Comparison of ENCODE assay signal across 1 cellular context in the genomic region with DNA sequence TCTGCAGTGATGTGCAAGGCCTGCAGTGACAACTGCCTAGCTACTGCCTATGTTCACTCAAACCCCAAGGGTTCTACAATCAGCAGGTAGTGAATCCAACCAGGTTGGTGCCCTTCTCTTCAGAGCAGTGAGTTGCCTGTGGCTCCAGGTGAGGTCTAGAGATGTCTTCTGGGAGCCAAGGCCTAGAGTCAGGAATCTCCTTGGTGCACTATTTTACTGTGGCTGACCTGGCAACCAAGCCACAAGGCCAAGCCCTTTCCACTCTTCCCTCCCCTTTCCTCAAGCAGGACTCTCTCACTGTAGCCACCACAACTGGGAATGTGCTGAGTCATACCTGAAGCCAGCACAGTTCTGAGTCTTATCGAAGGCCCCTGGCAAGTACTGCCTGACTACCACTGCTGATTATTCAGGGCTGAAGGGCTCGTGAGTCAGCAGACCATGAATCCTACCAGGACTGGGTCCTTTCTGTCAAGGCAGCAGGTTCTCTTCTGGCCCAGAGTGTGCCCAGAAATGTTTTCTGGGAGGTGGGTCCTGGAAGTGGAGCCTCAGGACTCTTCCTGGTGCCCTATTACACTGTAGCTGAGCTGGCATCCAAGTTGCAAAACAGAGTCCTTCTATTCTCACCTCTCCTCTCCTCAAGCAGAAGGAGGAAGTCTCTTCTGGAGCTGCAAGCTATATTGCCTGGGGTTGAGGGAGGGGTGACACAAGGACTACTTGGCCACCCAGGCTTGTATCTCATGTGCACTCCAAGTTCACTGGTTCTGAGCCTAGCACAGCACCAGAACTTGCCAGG.
TF ChIP-seq lines count a peak whose summit lies in the region.

No MANE protein-coding gene starts in this region.

TF ChIP-seq in K562, 482 proteins besides CTCF, POLR2A, EP300 and RAD21 (continued from another document and continues in another):
- TF ChIP-seq ZNF24 (IDR thresholded peaks at IDR 0.05) (no peak; the same call in 1 of the 2 replicates), NFE2 (IDR thresholded peaks at IDR 0.05; ENCODE audit: low read depth) (peak; percentile 100), SMARCC2 (IDR thresholded peaks at IDR 0.05; ENCODE audit: low read depth) (peak; percentile 90), ZFP1 (CRISPR knock-in tag; IDR thresholded peaks at IDR 0.05) (no peak), SPI1 (IDR thresholded peaks at IDR 0.05; ENCODE audit: borderline replicate concordance, low read depth, low read length) (peak; percentile 89), MYC (IDR thresholded peaks at IDR 0.05; ENCODE audit: low read depth, low read length) (no peak), MYC (CRISPR knock-in tag; IDR thresholded peaks at IDR 0.05; ENCODE audit: borderline replicate concordance, low read depth) (no peak), OTX1 (CRISPR knock-in tag; IDR thresholded peaks at IDR 0.05) (no peak), ZKSCAN8 (CRISPR knock-in tag; IDR thresholded peaks at IDR 0.05) (no peak), POLR2H (tag; IDR thresholded peaks at IDR 0.05; ENCODE audit: low read depth) (no peak), PHF21A (IDR thresholded peaks at IDR 0.05; ENCODE audit: borderline replicate concordance, low read depth) (no peak), SMAD2 (IDR thresholded peaks at IDR 0.05; ENCODE audit: low read depth, low read length) (no peak), GTF2A2 (tag; IDR thresholded peaks at IDR 0.05) (no peak), PTTG1 (tag; IDR thresholded peaks at IDR 0.05; ENCODE audit: low read depth) (no peak), RBBP5 (IDR thresholded peaks at IDR 0.05; ENCODE audit: borderline replicate concordance, insufficient read depth, low read length, poor library complexity, severe bottlenecking) (peak; percentile 57), WHSC1 (IDR thresholded peaks at IDR 0.05; ENCODE audit: low read length) (no peak), ZNF75A (CRISPR knock-in tag; IDR thresholded peaks at IDR 0.05) (no peak), ZNF274 (IDR thresholded peaks at IDR 0.05; ENCODE audit: borderline replicate concordance, low read depth, low read length) (no peak), SMARCA5 (IDR thresholded peaks at IDR 0.05) (no peak), ZNF780A (CRISPR knock-in tag; IDR thresholded peaks at IDR 0.05) (no peak), XRCC5 (IDR thresholded peaks at IDR 0.05; ENCODE audit: low read depth, low read length) (0 out of 2 replicates have a peak, but pooled peaks have one; percentile 50), ZNF197 (CRISPR knock-in tag; IDR thresholded peaks at IDR 0.05; ENCODE audit: low read depth) (0 out of 2 replicates have a peak, but pooled peaks have one; percentile 57), ESRRB (CRISPR knock-in tag; IDR thresholded peaks at IDR 0.05; ENCODE audit: borderline replicate concordance) (no peak), NFATC3 (IDR thresholded peaks at IDR 0.05) (no peak), MTA3 (IDR thresholded peaks at IDR 0.05; ENCODE audit: borderline replicate concordance) (peak; percentile 92; the same call in 1 of the 2 replicates), NFYB (IDR thresholded peaks at IDR 0.05; ENCODE audit: extremely low read depth, insufficient read length) (no peak), NFIX (CRISPR knock-in tag; IDR thresholded peaks at IDR 0.05; ENCODE audit: low read depth) (no peak), JUND (IDR thresholded peaks at IDR 0.05; ENCODE audit: borderline replicate concordance, low read depth, low read length) (peak; percentile 93), JUND (tag; IDR thresholded peaks at IDR 0.05; ENCODE audit: borderline replicate concordance, low read depth, low read length) (peak; percentile 90; the same call in 2 of the 3 replicates), ILK (tag; IDR thresholded peaks at IDR 0.05; ENCODE audit: borderline replicate concordance, low read depth) (no peak), TAL1 (IDR thresholded peaks at IDR 0.05) (peak; percentile 80), CEBPG (CRISPR knock-in tag; IDR thresholded peaks at IDR 0.05) (no peak), CEBPG (tag; conservative IDR thresholded peaks at IDR 0.05 in 1 of 2, IDR thresholded peaks at IDR 0.05 in 1 of 2) (no peak), ZNF133 (CRISPR knock-in tag; IDR thresholded peaks at IDR 0.05) (no peak), GATAD2B (IDR thresholded peaks at IDR 0.05; ENCODE audit: borderline replicate concordance) (no peak), RFX5 (IDR thresholded peaks at IDR 0.05; ENCODE audit: low read depth, low read length) (no peak), CBFA2T2 (conservative IDR thresholded peaks at IDR 0.05) (peak; percentile 81), BACH1 (tag; IDR thresholded peaks at IDR 0.05) (peak; percentile 99), HLTF (IDR thresholded peaks at IDR 0.05) (no peak), HNRNPLL (IDR thresholded peaks at IDR 0.05; ENCODE audit: low read depth, low read length, poor library complexity, severe bottlenecking) (no peak), CBFA2T3 (IDR thresholded peaks at IDR 0.05) (peak; percentile 91), SIN3A (IDR thresholded peaks at IDR 0.05; ENCODE audit: borderline replicate concordance in 2 of 2, control insufficient read depth in 1 of 2, low read depth in 2 of 2, low read length in 2 of 2) (no peak), POLR2AphosphoS2 (IDR thresholded peaks at IDR 0.05; ENCODE audit: low read length) (no peak)
- TF ChIP-seq, protein P1, sequence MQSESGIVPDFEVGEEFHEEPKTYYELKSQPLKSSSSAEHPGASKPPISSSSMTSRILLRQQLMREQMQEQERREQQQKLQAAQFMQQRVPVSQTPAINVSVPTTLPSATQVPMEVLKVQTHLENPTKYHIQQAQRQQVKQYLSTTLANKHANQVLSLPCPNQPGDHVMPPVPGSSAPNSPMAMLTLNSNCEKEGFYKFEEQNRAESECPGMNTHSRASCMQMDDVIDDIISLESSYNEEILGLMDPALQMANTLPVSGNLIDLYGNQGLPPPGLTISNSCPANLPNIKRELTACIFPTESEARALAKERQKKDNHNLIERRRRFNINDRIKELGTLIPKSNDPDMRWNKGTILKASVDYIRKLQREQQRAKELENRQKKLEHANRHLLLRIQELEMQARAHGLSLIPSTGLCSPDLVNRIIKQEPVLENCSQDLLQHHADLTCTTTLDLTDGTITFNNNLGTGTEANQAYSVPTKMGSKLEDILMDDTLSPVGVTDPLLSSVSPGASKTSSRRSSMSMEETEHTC (IDR thresholded peaks at IDR 0.05) = no peak
- TF ChIP-seq, protein P2, sequence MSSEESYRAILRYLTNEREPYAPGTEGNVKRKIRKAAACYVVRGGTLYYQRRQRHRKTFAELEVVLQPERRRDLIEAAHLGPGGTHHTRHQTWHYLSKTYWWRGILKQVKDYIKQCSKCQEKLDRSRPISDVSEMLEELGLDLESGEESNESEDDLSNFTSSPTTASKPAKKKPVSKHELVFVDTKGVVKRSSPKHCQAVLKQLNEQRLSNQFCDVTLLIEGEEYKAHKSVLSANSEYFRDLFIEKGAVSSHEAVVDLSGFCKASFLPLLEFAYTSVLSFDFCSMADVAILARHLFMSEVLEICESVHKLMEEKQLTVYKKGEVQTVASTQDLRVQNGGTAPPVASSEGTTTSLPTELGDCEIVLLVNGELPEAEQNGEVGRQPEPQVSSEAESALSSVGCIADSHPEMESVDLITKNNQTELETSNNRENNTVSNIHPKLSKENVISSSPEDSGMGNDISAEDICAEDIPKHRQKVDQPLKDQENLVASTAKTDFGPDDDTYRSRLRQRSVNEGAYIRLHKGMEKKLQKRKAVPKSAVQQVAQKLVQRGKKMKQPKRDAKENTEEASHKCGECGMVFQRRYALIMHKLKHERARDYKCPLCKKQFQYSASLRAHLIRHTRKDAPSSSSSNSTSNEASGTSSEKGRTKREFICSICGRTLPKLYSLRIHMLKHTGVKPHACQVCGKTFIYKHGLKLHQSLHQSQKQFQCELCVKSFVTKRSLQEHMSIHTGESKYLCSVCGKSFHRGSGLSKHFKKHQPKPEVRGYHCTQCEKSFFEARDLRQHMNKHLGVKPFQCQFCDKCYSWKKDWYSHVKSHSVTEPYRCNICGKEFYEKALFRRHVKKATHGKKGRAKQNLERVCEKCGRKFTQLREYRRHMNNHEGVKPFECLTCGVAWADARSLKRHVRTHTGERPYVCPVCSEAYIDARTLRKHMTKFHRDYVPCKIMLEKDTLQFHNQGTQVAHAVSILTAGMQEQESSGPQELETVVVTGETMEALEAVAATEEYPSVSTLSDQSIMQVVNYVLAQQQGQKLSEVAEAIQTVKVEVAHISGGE (CRISPR knock-in tag; IDR thresholded peaks at IDR 0.05) = peak in 1 of 3 experiments; percentile 52; a peak in 1 of 6 replicates
- TF ChIP-seq, protein P3, sequence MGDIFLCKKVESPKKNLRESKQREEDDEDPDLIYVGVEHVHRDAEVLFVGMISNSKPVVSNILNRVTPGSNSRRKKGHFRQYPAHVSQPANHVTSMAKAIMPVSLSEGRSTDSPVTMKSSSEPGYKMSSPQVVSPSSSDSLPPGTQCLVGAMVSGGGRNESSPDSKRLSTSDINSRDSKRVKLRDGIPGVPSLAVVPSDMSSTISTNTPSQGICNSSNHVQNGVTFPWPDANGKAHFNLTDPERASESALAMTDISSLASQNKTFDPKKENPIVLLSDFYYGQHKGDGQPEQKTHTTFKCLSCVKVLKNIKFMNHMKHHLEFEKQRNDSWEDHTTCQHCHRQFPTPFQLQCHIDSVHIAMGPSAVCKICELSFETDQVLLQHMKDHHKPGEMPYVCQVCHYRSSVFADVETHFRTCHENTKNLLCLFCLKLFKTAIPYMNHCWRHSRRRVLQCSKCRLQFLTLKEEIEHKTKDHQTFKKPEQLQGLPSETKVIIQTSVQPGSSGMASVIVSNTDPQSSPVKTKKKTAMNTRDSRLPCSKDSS (IDR thresholded peaks at IDR 0.05; ENCODE audit: low read depth, partially characterized antibody) = no peak
- TF ChIP-seq, protein P4, sequence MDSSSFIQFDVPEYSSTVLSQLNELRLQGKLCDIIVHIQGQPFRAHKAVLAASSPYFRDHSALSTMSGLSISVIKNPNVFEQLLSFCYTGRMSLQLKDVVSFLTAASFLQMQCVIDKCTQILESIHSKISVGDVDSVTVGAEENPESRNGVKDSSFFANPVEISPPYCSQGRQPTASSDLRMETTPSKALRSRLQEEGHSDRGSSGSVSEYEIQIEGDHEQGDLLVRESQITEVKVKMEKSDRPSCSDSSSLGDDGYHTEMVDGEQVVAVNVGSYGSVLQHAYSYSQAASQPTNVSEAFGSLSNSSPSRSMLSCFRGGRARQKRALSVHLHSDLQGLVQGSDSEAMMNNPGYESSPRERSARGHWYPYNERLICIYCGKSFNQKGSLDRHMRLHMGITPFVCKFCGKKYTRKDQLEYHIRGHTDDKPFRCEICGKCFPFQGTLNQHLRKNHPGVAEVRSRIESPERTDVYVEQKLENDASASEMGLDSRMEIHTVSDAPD (CRISPR knock-in tag; IDR thresholded peaks at IDR 0.05) = no peak
- TF ChIP-seq, protein P5, sequence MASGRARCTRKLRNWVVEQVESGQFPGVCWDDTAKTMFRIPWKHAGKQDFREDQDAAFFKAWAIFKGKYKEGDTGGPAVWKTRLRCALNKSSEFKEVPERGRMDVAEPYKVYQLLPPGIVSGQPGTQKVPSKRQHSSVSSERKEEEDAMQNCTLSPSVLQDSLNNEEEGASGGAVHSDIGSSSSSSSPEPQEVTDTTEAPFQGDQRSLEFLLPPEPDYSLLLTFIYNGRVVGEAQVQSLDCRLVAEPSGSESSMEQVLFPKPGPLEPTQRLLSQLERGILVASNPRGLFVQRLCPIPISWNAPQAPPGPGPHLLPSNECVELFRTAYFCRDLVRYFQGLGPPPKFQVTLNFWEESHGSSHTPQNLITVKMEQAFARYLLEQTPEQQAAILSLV (tag; IDR thresholded peaks at IDR 0.05) = no peak
- TF ChIP-seq, protein P6, sequence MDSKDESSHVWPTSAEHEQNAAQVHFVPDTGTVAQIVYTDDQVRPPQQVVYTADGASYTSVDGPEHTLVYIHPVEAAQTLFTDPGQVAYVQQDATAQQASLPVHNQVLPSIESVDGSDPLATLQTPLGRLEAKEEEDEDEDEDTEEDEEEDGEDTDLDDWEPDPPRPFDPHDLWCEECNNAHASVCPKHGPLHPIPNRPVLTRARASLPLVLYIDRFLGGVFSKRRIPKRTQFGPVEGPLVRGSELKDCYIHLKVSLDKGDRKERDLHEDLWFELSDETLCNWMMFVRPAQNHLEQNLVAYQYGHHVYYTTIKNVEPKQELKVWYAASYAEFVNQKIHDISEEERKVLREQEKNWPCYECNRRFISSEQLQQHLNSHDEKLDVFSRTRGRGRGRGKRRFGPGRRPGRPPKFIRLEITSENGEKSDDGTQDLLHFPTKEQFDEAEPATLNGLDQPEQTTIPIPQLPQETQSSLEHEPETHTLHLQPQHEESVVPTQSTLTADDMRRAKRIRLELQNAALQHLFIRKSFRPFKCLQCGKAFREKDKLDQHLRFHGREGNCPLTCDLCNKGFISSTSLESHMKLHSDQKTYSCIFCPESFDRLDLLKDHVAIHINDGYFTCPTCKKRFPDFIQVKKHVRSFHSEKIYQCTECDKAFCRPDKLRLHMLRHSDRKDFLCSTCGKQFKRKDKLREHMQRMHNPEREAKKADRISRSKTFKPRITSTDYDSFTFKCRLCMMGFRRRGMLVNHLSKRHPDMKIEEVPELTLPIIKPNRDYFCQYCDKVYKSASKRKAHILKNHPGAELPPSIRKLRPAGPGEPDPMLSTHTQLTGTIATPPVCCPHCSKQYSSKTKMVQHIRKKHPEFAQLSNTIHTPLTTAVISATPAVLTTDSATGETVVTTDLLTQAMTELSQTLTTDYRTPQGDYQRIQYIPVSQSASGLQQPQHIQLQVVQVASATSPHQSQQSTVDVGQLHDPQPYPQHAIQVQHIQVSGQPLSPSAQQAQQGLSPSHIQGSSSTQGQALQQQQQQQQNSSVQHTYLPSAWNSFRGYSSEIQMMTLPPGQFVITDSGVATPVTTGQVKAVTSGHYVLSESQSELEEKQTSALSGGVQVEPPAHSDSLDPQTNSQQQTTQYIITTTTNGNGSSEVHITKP (IDR thresholded peaks at IDR 0.05; ENCODE audit: partially characterized antibody) = peak; percentile 47
- TF ChIP-seq, protein P7, sequence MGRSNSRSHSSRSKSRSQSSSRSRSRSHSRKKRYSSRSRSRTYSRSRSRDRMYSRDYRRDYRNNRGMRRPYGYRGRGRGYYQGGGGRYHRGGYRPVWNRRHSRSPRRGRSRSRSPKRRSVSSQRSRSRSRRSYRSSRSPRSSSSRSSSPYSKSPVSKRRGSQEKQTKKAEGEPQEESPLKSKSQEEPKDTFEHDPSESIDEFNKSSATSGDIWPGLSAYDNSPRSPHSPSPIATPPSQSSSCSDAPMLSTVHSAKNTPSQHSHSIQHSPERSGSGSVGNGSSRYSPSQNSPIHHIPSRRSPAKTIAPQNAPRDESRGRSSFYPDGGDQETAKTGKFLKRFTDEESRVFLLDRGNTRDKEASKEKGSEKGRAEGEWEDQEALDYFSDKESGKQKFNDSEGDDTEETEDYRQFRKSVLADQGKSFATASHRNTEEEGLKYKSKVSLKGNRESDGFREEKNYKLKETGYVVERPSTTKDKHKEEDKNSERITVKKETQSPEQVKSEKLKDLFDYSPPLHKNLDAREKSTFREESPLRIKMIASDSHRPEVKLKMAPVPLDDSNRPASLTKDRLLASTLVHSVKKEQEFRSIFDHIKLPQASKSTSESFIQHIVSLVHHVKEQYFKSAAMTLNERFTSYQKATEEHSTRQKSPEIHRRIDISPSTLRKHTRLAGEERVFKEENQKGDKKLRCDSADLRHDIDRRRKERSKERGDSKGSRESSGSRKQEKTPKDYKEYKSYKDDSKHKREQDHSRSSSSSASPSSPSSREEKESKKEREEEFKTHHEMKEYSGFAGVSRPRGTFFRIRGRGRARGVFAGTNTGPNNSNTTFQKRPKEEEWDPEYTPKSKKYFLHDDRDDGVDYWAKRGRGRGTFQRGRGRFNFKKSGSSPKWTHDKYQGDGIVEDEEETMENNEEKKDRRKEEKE (IDR thresholded peaks at IDR 0.05; ENCODE audit: borderline replicate concordance in 1 of 2, control insufficient read depth in 1 of 2, low read depth in 2 of 2, low read length in 1 of 2) = no peak
